17 cellular contexts compared by ENCODE assay signal in genomic region chr10:51079766-51080165, GRCh38. TPM values are rescaled to one million over a fixed set of nuclear protein-coding genes. Genes with fewer than 3 reads are reported as not detected.
"Had no signal": no experiment of that assay in that cellular context is flagged by ENCODE, and none has a peak within 500 bp of the region (broad histone marks: within the 10 kb centered on the region; RNA-seq: fewer than 3 reads in every experiment).

No MANE protein-coding gene starts in this region.

- H3K27ac ChIP-seq: lower lobe of right lung, neutrophil, skin epidermis, upper lobe of right lung had no signal

- H3K36me3 ChIP-seq: lower lobe of right lung, neutrophil, right atrium auricular region, upper lobe of right lung had no signal

- H3K27me3 ChIP-seq: right atrium auricular region, upper lobe of right lung had no signal

- DNase-seq: activated CD4-positive, alpha-beta T cell treated with anti-CD3 and anti-CD28 coated beads, Interleukin-2, amount 50 U/mL, for 4 hours; activated CD4-positive, CD25-positive, alpha-beta regulatory T cell treated with anti-CD3 and anti-CD28 coated beads, Interleukin-2, amount 50 U/mL, for 72 hours; activated naive CD4-positive, alpha-beta T cell treated with anti-CD3 and anti-CD28 coated beads for 36 hours; activated naive CD8-positive, alpha-beta T cell treated with anti-CD3 and anti-CD28 coated beads, Interleukin-2, amount 50 U/mL, for 24 hours; lower lobe of right lung; naive thymus-derived CD4-positive, alpha-beta T cell; stimulated activated CD4-positive, alpha-beta T cell treated with anti-CD3 and anti-CD28 coated beads, Interleukin-15, amount 100 ng/mL, for 24 hours; stimulated activated CD4-positive, alpha-beta T cell treated with anti-CD3 and anti-CD28 coated beads, Interleukin-4, amount 100 ng/mL, for 1 hour; stimulated activated naive B cell treated with anti-CD40 and anti-IgM and Interleukin-4, amounts not matched to agents 10 μg/mL and 1 μg/mL and 100 μg/mL, for 72 hours; T-helper 1 cell; T1000; upper lobe of right lung had no signal

- ATAC-seq: activated naive CD8-positive, alpha-beta T cell treated with anti-CD3 and anti-CD28 coated beads, Interleukin-2, amount 50 U/mL, for 24 hours; activated T-helper 17 cell treated with anti-CD3 and anti-CD28 coated beads, Interleukin-2, amount 50 U/mL, for 72 hours; lower lobe of right lung; naive thymus-derived CD4-positive, alpha-beta T cell; SK-N-SH treated with all-trans-retinoic acid at 6 μM for 48 hours; stimulated activated naive B cell treated with anti-CD40 and anti-IgM and Interleukin-4, amounts not matched to agents 10 μg/mL and 1 μg/mL and 100 μg/mL, for 72 hours; upper lobe of right lung had no signal

- H3K9me3 ChIP-seq: lower lobe of right lung, neutrophil, right atrium auricular region, upper lobe of right lung had no signal

- H3K4me1 ChIP-seq: upper lobe of right lung had no signal

- H3K4me3 ChIP-seq: lower lobe of right lung, right atrium auricular region, skin epidermis, upper lobe of right lung had no signal

RNA-seq across cellular contexts. Expression of gene PRKG1, which starts 5.5 kb away (rescaled TPM):
- total RNA-seq: activated naive CD4-positive, alpha-beta T cell treated with anti-CD3 and anti-CD28 coated beads for 36 hours had no signal
- polyA plus RNA-seq: naive thymus-derived CD4-positive, alpha-beta T cell had no signal
